In the genomic region with DNA sequence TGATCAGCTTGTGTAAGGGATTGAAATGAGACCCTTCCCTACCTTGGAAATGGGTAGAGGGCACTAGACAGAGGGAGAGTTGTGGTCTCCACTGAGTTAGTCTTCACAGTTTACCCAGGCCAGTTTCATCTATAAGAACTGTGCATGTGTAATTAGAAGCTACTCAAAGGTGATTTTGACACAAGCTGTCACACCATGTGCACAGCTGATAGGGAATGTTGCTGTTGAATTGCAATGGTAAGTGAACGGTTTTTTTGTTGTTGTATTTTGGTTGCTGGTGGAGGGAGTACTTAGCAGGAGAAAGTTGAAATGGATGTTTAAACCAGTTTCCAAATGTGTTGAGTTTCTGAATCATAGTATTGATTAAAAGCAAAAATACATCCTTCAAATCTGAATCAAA, we compare ENCODE assay signal across 19 cellular contexts.
A peak's percentile ranks its signal among the peaks of the same experiment; 100 is the strongest.
DNase-seq lines count a peak whose midpoint lies in the region; ATAC-seq, FAIRE-seq and TF ChIP-seq lines count a peak whose summit lies in the region.
"Had no signal": no experiment of that assay in that cellular context is flagged by ENCODE, and none has a peak within 500 bp of the region (broad histone marks: within the 10 kb centered on the region; RNA-seq: fewer than 3 reads in every experiment).

No MANE protein-coding gene starts in this region.

- H3K36me3 ChIP-seq in right atrium auricular region, result no peaks in the 10 kb centered on the region
- H3K36me3 ChIP-seq: BLaER1 had no signal

- H3K36me3 Mint-ChIP-seq in glutamatergic neuron (ENCODE audit: unreplicated experiment), result no peaks in the 10 kb centered on the region

- no peak for TF ChIP-seq CTCF in right atrium auricular region (IDR thresholded peaks at IDR 0.05)
- no peak for TF ChIP-seq CTCF in glutamatergic neuron (IDR thresholded peaks at IDR 0.05; ENCODE audit: partially characterized antibody, unreplicated experiment)

- no peaks in the 10 kb centered on the region for H3K27me3 Mint-ChIP-seq in glutamatergic neuron (ENCODE audit: unreplicated experiment)
- H3K27me3 Mint-ChIP-seq: CD8-positive, alpha-beta memory T cell had no signal

- no peak overlapping the region for H3K4me3 ChIP-seq in right atrium auricular region
- H3K4me3 ChIP-seq: BLaER1 had no signal

- H3K9me3 Mint-ChIP-seq in glutamatergic neuron (ENCODE audit: unreplicated experiment), result peaks cover 4% of the 10 kb centered on the region
- H3K9me3 Mint-ChIP-seq: CD8-positive, alpha-beta memory T cell; HFFc6 had no signal

- no peak overlapping the region for H3K4me3 Mint-ChIP-seq in glutamatergic neuron (ENCODE audit: unreplicated experiment)
- H3K4me3 Mint-ChIP-seq: CD8-positive, alpha-beta memory T cell; HFFc6 had no signal

- H3K27ac ChIP-seq in right atrium auricular region (no peak overlapping the region), caudate nucleus (ENCODE audit: low read depth, low read length) (no peak overlapping the region)
- H3K27ac ChIP-seq: BLaER1, HL-60 had no signal

- H3K9me3 ChIP-seq in right atrium auricular region, result peaks cover 0 to 5% of the 10 kb centered on the region in 2 donors
- H3K9me3 ChIP-seq: BLaER1, Caco-2 had no signal

- no peaks in the 10 kb centered on the region for H3K4me1 ChIP-seq in right atrium auricular region

- peak overlapping the region; percentile 22 for H3K27ac Mint-ChIP-seq in glutamatergic neuron (ENCODE audit: unreplicated experiment)
- H3K27ac Mint-ChIP-seq: CD8-positive, alpha-beta memory T cell; HFFc6 had no signal

- TF ChIP-seq POLR2A in GM12891 (IDR thresholded peaks at IDR 0.05; ENCODE audit: low read depth, low read length), result no peak

- peaks cover 16% of the 10 kb centered on the region for H3K4me1 Mint-ChIP-seq in glutamatergic neuron (ENCODE audit: low read depth, unreplicated experiment)
- H3K4me1 Mint-ChIP-seq: CD8-positive, alpha-beta memory T cell had no signal

- peak; percentile 16 for ATAC-seq in Right ventricle myocardium inferior

- DNase-seq in Right ventricle myocardium inferior (ENCODE audit: missing footprints) (no peak), right atrium auricular region (ENCODE audit: low spot score) (no peak), GM12891 (ENCODE audit: insufficient read length, low spot score) (no peak), NCI-H524 treated with DMSO at 0.1 percent for 48 hours (lab: John Stamatoyannopoulos, UW) (peak; percentile 48), glutamatergic neuron (no peak), DMS 273 treated with DMSO at 0.1 percent for 48 hours (lab: John Stamatoyannopoulos, UW) (no peak), caudate nucleus (lab: John Stamatoyannopoulos, UW) (no peak), GM19240 (ENCODE audit: insufficient read length, low spot score) (no peak)
- DNase-seq: 8988T; AML-193; Caco-2; CD8-positive, alpha-beta memory T cell; GF-D8; GOT3; HCEC 1CT; HFFc6 had no signal

- peak; percentile 31 for FAIRE-seq in GM12891 (lab: Jason Lieb, UNC)
- FAIRE-seq: GM18507 had no signal

- intact Hi-C loops in Right ventricle myocardium inferior (cut with DNase I), result no loop called here

- H3K27me3 ChIP-seq in right atrium auricular region, result no peaks in the 10 kb centered on the region
- H3K27me3 ChIP-seq: BLaER1 had no signal

TF ChIP-seq in GM12891, 5 proteins besides CTCF, POLR2A, EP300 and RAD21:
- TF ChIP-seq PAX5 (IDR thresholded peaks at IDR 0.05; ENCODE audit: insufficient read depth, low read length, severe bottlenecking), result no peak
- no peak for TF ChIP-seq POLR2AphosphoS5 (IDR thresholded peaks at IDR 0.05; ENCODE audit: low read depth, low read length)
- TF ChIP-seq POU2F2 (IDR thresholded peaks at IDR 0.05; ENCODE audit: low read depth, low read length), result no peak
- TF ChIP-seq TAF1 (IDR thresholded peaks at IDR 0.05; ENCODE audit: low read depth, low read length), result no peak
- no peak for TF ChIP-seq SPI1 (IDR thresholded peaks at IDR 0.05; ENCODE audit: low read depth, low read length)
TF ChIP-seq in GM12891: peak in this region for 0.
